Comparison of ENCODE assay signal across 16 cellular contexts in genomic region chrX:100700809-100701208, GRCh38. TPM values are rescaled to one million over a fixed set of nuclear protein-coding genes. Genes with fewer than 3 reads are reported as not detected.
DNase-seq lines count a peak whose midpoint lies in the region; ATAC-seq lines count a peak whose summit lies in the region.
"Had no signal": no experiment of that assay in that cellular context is flagged by ENCODE, and none has a peak within 500 bp of the region (broad histone marks: within the 10 kb centered on the region; RNA-seq: fewer than 3 reads in every experiment).

No MANE protein-coding gene starts in this region.

- no peak overlapping the region for H3K4me3 Mint-ChIP-seq in activated naive CD8-positive, alpha-beta T cell treated with anti-CD3 and anti-CD28 coated beads, Interleukin-2, amount 50 U/mL, for 24 hours
- no peak overlapping the region for H3K4me3 Mint-ChIP-seq in activated naive CD8-positive, alpha-beta T cell treated with anti-CD3 and anti-CD28 coated beads for 36 hours
- no peak overlapping the region for H3K4me3 Mint-ChIP-seq in naive thymus-derived CD8-positive, alpha-beta T cell

- no peak for DNase-seq in activated naive CD8-positive, alpha-beta T cell treated with anti-CD3 and anti-CD28 coated beads, Interleukin-2, amount 50 U/mL, for 24 hours
- no peak for DNase-seq in activated naive CD8-positive, alpha-beta T cell treated with anti-CD3 and anti-CD28 coated beads for 36 hours
- no peak for DNase-seq in naive thymus-derived CD8-positive, alpha-beta T cell
- DNase-seq in SK-N-DZ (ENCODE audit: low spot score) (no peak), mucosa of gallbladder (ENCODE audit: low spot score) (no peak)
- DNase-seq: C1 segment of cervical spinal cord, DND-41, GDM1, NCI-H1417, NCI-H187 treated with DMSO at 0.1 percent for 48 hours had no signal

- H3K36me3 Mint-ChIP-seq in activated naive CD8-positive, alpha-beta T cell treated with anti-CD3 and anti-CD28 coated beads, Interleukin-2, amount 50 U/mL, for 24 hours (ENCODE audit: low read depth), result no peaks in the 10 kb centered on the region
- no peaks in the 10 kb centered on the region for H3K36me3 Mint-ChIP-seq in activated naive CD8-positive, alpha-beta T cell treated with anti-CD3 and anti-CD28 coated beads for 36 hours
- H3K36me3 Mint-ChIP-seq in naive thymus-derived CD8-positive, alpha-beta T cell, result no peaks in the 10 kb centered on the region

- ATAC-seq in activated naive CD8-positive, alpha-beta T cell treated with anti-CD3 and anti-CD28 coated beads, Interleukin-2, amount 50 U/mL, for 24 hours, result peak; percentile 43
- ATAC-seq in HG02610 (IDR thresholded peaks at IDR 0.05; ENCODE audit: unreplicated experiment) (peak; percentile 88), HG03565 (IDR thresholded peaks at IDR 0.05; ENCODE audit: unreplicated experiment) (peak; percentile 51)
- no peak for ATAC-seq in naive thymus-derived CD8-positive, alpha-beta T cell
- ATAC-seq: GM12878, K562, Panc1 had no signal

- H3K9me3 Mint-ChIP-seq in activated naive CD8-positive, alpha-beta T cell treated with anti-CD3 and anti-CD28 coated beads, Interleukin-2, amount 50 U/mL, for 24 hours, result no peaks in the 10 kb centered on the region
- H3K9me3 Mint-ChIP-seq in activated naive CD8-positive, alpha-beta T cell treated with anti-CD3 and anti-CD28 coated beads for 36 hours, result no peaks in the 10 kb centered on the region
- no peaks in the 10 kb centered on the region for H3K9me3 Mint-ChIP-seq in naive thymus-derived CD8-positive, alpha-beta T cell

- H3K27me3 Mint-ChIP-seq in activated naive CD8-positive, alpha-beta T cell treated with anti-CD3 and anti-CD28 coated beads, Interleukin-2, amount 50 U/mL, for 24 hours, result peaks cover 19% of the 10 kb centered on the region
- peaks cover 28% of the 10 kb centered on the region for H3K27me3 Mint-ChIP-seq in activated naive CD8-positive, alpha-beta T cell treated with anti-CD3 and anti-CD28 coated beads for 36 hours
- peaks cover 3 to 12% (median 7%) of the 10 kb centered on the region in 5 donors for H3K27me3 Mint-ChIP-seq in naive thymus-derived CD8-positive, alpha-beta T cell

- POLR2A ChIA-PET in naive thymus-derived CD8-positive, alpha-beta T cell (lab: Charles Lee), result no interaction called here

- no peak overlapping the region for H3K27ac Mint-ChIP-seq in activated naive CD8-positive, alpha-beta T cell treated with anti-CD3 and anti-CD28 coated beads, Interleukin-2, amount 50 U/mL, for 24 hours
- H3K27ac Mint-ChIP-seq in activated naive CD8-positive, alpha-beta T cell treated with anti-CD3 and anti-CD28 coated beads for 36 hours, result no peak overlapping the region
- H3K27ac Mint-ChIP-seq in naive thymus-derived CD8-positive, alpha-beta T cell, result no peak overlapping the region

- H3K4me1 Mint-ChIP-seq in activated naive CD8-positive, alpha-beta T cell treated with anti-CD3 and anti-CD28 coated beads, Interleukin-2, amount 50 U/mL, for 24 hours, result peaks cover 8% of the 10 kb centered on the region
- peaks cover 7% of the 10 kb centered on the region for H3K4me1 Mint-ChIP-seq in activated naive CD8-positive, alpha-beta T cell treated with anti-CD3 and anti-CD28 coated beads for 36 hours
- H3K4me1 Mint-ChIP-seq in naive thymus-derived CD8-positive, alpha-beta T cell, result no peaks in the 10 kb centered on the region

RNA-seq across cellular contexts. Expression of gene SYTL4, which starts 31.1 kb away (rescaled TPM):
- total RNA-seq in activated naive CD8-positive, alpha-beta T cell treated with anti-CD3 and anti-CD28 coated beads for 36 hours, result not detected
- total RNA-seq in naive thymus-derived CD8-positive, alpha-beta T cell, result not detected
- polyA plus RNA-seq in naive thymus-derived CD8-positive, alpha-beta T cell, result not detected
- 38.3 and 42.1 TPM in 2 replicates for polyA plus RNA-seq in SK-N-DZ (2014; cell fraction: cytosol; rRNA removed)
- 58.3 and 77.9 TPM in 2 replicates for polyA plus RNA-seq in SK-N-DZ (2014; cell fraction: nucleus; rRNA removed)
- 15.8 TPM for total RNA-seq in mucosa of gallbladder

RNA-seq across cellular contexts. Expression of gene SRPX2, which starts 56.8 kb away (rescaled TPM):
- total RNA-seq in activated naive CD8-positive, alpha-beta T cell treated with anti-CD3 and anti-CD28 coated beads for 36 hours, result not detected
- not detected for total RNA-seq in naive thymus-derived CD8-positive, alpha-beta T cell
- polyA plus RNA-seq in naive thymus-derived CD8-positive, alpha-beta T cell, result not detected
- polyA plus RNA-seq in SK-N-DZ (2014; cell fraction: cytosol; rRNA removed), result not detected in 2 replicates
- polyA plus RNA-seq in SK-N-DZ (2014; cell fraction: nucleus; rRNA removed), result not detected in 2 replicates
- total RNA-seq in mucosa of gallbladder, result 9.2 TPM
- total RNA-seq: GM12878, H1 had no signal
- polyA plus RNA-seq: GM12878, H1 had no signal

Comparison
In these comparisons a context has a peak if more than half of its experiments do, and no peak if none do; other contexts are left out.
1. ATAC-seq: peak in activated naive CD8-positive, alpha-beta T cell treated with anti-CD3 and anti-CD28 coated beads, Interleukin-2, amount 50 U/mL, for 24 hours (single experiment), HG02610 (single experiment) and HG03565 (single experiment); none in naive thymus-derived CD8-positive, alpha-beta T cell (0 of 2).
2. RNA of gene SYTL4, which starts 31.1 kb away (total RNA-seq): 15.8 TPM in mucosa of gallbladder (single experiment); not detected in naive thymus-derived CD8-positive, alpha-beta T cell and not detected in activated naive CD8-positive, alpha-beta T cell treated with anti-CD3 and anti-CD28 coated beads for 36 hours; every median in the first group is over 10 times any median in the second.
3. RNA of gene SRPX2, which starts 56.8 kb away (total RNA-seq): 9.2 TPM in mucosa of gallbladder (single experiment); not detected in activated naive CD8-positive, alpha-beta T cell treated with anti-CD3 and anti-CD28 coated beads for 36 hours and not detected in naive thymus-derived CD8-positive, alpha-beta T cell; every median in the first group is over 10 times any median in the second.